23 cellular contexts compared by ENCODE assay signal in genomic region chr12:76480800-76481199, GRCh38.
DNase-seq lines count a peak whose midpoint lies in the region; ATAC-seq and TF ChIP-seq lines count a peak whose summit lies in the region.
"Had no signal": no experiment of that assay in that cellular context is flagged by ENCODE, and none has a peak within 500 bp of the region (broad histone marks: within the 10 kb centered on the region; RNA-seq: fewer than 3 reads in every experiment).

No MANE protein-coding gene starts in this region.

- H4K20me1 ChIP-seq in OCI-LY3 (ENCODE audit: insufficient read depth, low read length) = no peaks in the 10 kb centered on the region

- intact Hi-C loops in activated CD8-positive, alpha-beta T cell treated with anti-CD3 and anti-CD28 coated beads for 36 hours (cut with micrococcal nuclease) = no loop called here
- intact Hi-C loops in activated B cell treated with CpG ODN at 0.5 μM for 24 hours (cut with micrococcal nuclease) = no loop called here

- CTCF ChIA-PET in activated CD8-positive, alpha-beta T cell treated with anti-CD3 and anti-CD28 coated beads for 36 hours (lab: Charles Lee) = interaction anchor here (2.2 kb wide), 1 partner anchor 15 kb away, joined by 5 read pairs; no protein-coding TSS in a partner anchor
- CTCF ChIA-PET in activated CD8-positive, alpha-beta T cell treated with anti-CD3 and anti-CD28 coated beads, Interleukin-2, amount 10 ng/mL, durations not matched to agents 7 days and 5 days (lab: Charles Lee) = interaction anchor here (1.0 kb wide), 1 partner anchor 106 kb away, joined by 3 read pairs; no protein-coding TSS in a partner anchor
- CTCF ChIA-PET in activated B cell treated with CpG ODN at 0.5 μM for 24 hours (lab: Charles Lee) = no interaction called here

- DNase-seq in activated CD8-positive, alpha-beta T cell treated with anti-CD3 and anti-CD28 coated beads for 36 hours = no peak
- DNase-seq in activated CD8-positive, alpha-beta T cell treated with anti-CD3 and anti-CD28 coated beads, Interleukin-2, amount 10 ng/mL, durations not matched to agents 7 days and 5 days = no peak
- DNase-seq in activated B cell treated with CpG ODN at 0.5 μM for 24 hours (no peak), nephron progenitor cell (no peak), cerebellar cortex (ENCODE audit: low spot score) (no peak), mesenteric fat pad (ENCODE audit: low spot score) (no peak)
- DNase-seq: activated CD4-positive, alpha-beta memory T cell treated with anti-CD3 and anti-CD28 coated beads, Interleukin-2, amount 10 ng/mL, durations not matched to agents 7 days and 5 days; activated naive CD4-positive, alpha-beta T cell; central memory CD4-positive, alpha-beta T cell; dorsolateral prefrontal cortex; GOT3; IMR-90; left lung; NCI-H345; pancreas; right lobe of liver; upper lobe of left lung had no signal

- H3K36me3 ChIP-seq in OCI-LY3 (replicated peaks; ENCODE audit: low read depth, low read length) = peaks cover 4% of the 10 kb centered on the region
- H3K36me3 ChIP-seq: pancreas, right lobe of liver had no signal

- peaks cover 12% of the 10 kb centered on the region for H3K4me1 ChIP-seq in OCI-LY3 (ENCODE audit: low read length)
- H3K4me1 ChIP-seq: left lung, pancreas, upper lobe of left lung had no signal

- peak overlapping the region; percentile 48 for H3K27ac Mint-ChIP-seq in activated CD8-positive, alpha-beta T cell treated with anti-CD3 and anti-CD28 coated beads for 36 hours
- H3K27ac Mint-ChIP-seq in activated CD8-positive, alpha-beta T cell treated with anti-CD3 and anti-CD28 coated beads, Interleukin-2, amount 10 ng/mL, durations not matched to agents 7 days and 5 days = no peak overlapping the region
- H3K27ac Mint-ChIP-seq in activated B cell treated with CpG ODN at 0.5 μM for 24 hours (peak overlapping the region; percentile 32), nephron progenitor cell (peak overlapping the region; percentile 24)
- H3K27ac Mint-ChIP-seq: activated CD4-positive, alpha-beta memory T cell treated with anti-CD3 and anti-CD28 coated beads, Interleukin-2, amount 10 ng/mL, durations not matched to agents 7 days and 5 days; nephron; T-helper 2 cell treated with Interferon-gamma antibody and Interleukin-4, amounts not matched to agents 5 μg/mL and 100 μg/mL, for 36 hours had no signal

- no peaks in the 10 kb centered on the region for H3K27me3 ChIP-seq in OCI-LY3 (ENCODE audit: low read depth, low read length)
- H3K27me3 ChIP-seq: dorsolateral prefrontal cortex, left lung, pancreas, right lobe of liver, upper lobe of left lung had no signal

- no peak overlapping the region for H3K9ac ChIP-seq in OCI-LY3 (ENCODE audit: low read length)

- peak overlapping the region; percentile 40; the same call in 1 of the 2 replicates for H3K4me2 ChIP-seq in OCI-LY3 (ENCODE audit: low read length)

- peak overlapping the region; percentile 31; the same call in 1 of the 2 replicates for H3K27ac ChIP-seq in OCI-LY3 (ENCODE audit: low read length)
- H3K27ac ChIP-seq: HL-60, left lung, pancreas, right lobe of liver, upper lobe of left lung had no signal

- POLR2A ChIA-PET in activated CD8-positive, alpha-beta T cell treated with anti-CD3 and anti-CD28 coated beads for 36 hours (lab: Charles Lee) = no interaction called here
- POLR2A ChIA-PET in activated CD8-positive, alpha-beta T cell treated with anti-CD3 and anti-CD28 coated beads, Interleukin-2, amount 10 ng/mL, durations not matched to agents 7 days and 5 days (lab: Charles Lee) = no interaction called here
- POLR2A ChIA-PET in activated B cell treated with CpG ODN at 0.5 μM for 24 hours (lab: Charles Lee) = no interaction called here

- H3K79me2 ChIP-seq in OCI-LY3 (ENCODE audit: low read length) = no peaks in the 10 kb centered on the region

- H3K4me1 Mint-ChIP-seq in activated CD8-positive, alpha-beta T cell treated with anti-CD3 and anti-CD28 coated beads for 36 hours (ENCODE audit: low read depth) = peaks cover 4% of the 10 kb centered on the region
- peaks cover 14% of the 10 kb centered on the region for H3K4me1 Mint-ChIP-seq in activated CD8-positive, alpha-beta T cell treated with anti-CD3 and anti-CD28 coated beads, Interleukin-2, amount 10 ng/mL, durations not matched to agents 7 days and 5 days (ENCODE audit: low read depth)
- H3K4me1 Mint-ChIP-seq in activated B cell treated with CpG ODN at 0.5 μM for 24 hours = peaks cover 4% of the 10 kb centered on the region
- no peaks in the 10 kb centered on the region for H3K4me1 Mint-ChIP-seq in nephron progenitor cell

- H3K27me3 Mint-ChIP-seq in activated CD8-positive, alpha-beta T cell treated with anti-CD3 and anti-CD28 coated beads for 36 hours = no peaks in the 10 kb centered on the region
- no peaks in the 10 kb centered on the region for H3K27me3 Mint-ChIP-seq in activated CD8-positive, alpha-beta T cell treated with anti-CD3 and anti-CD28 coated beads, Interleukin-2, amount 10 ng/mL, durations not matched to agents 7 days and 5 days (ENCODE audit: low read depth)
- H3K27me3 Mint-ChIP-seq in activated B cell treated with CpG ODN at 0.5 μM for 24 hours = no peaks in the 10 kb centered on the region
- no peaks in the 10 kb centered on the region for H3K27me3 Mint-ChIP-seq in nephron progenitor cell (ENCODE audit: low read depth, poor library complexity)
- H3K27me3 Mint-ChIP-seq: activated CD4-positive, alpha-beta memory T cell treated with anti-CD3 and anti-CD28 coated beads, Interleukin-2, amount 10 ng/mL, durations not matched to agents 7 days and 5 days had no signal

- H3K9me3 ChIP-seq in OCI-LY3 (ENCODE audit: insufficient read depth, low read length) = no peaks in the 10 kb centered on the region
- H3K9me3 ChIP-seq: left lung, pancreas, right lobe of liver, upper lobe of left lung had no signal

- no peak for TF ChIP-seq CTCF in activated CD8-positive, alpha-beta T cell treated with anti-CD3 and anti-CD28 coated beads for 36 hours (IDR thresholded peaks at IDR 0.05)
- no peak for TF ChIP-seq CTCF in OCI-LY3 (IDR thresholded peaks at IDR 0.05; ENCODE audit: low read depth, low read length)
- TF ChIP-seq CTCF in activated B cell treated with CpG ODN at 0.5 μM for 24 hours (IDR thresholded peaks at IDR 0.05) = no peak
- no peak for TF ChIP-seq CTCF in nephron progenitor cell (IDR thresholded peaks at IDR 0.05)

- no peaks in the 10 kb centered on the region for H3K9me3 Mint-ChIP-seq in activated CD8-positive, alpha-beta T cell treated with anti-CD3 and anti-CD28 coated beads for 36 hours
- no peaks in the 10 kb centered on the region for H3K9me3 Mint-ChIP-seq in activated CD8-positive, alpha-beta T cell treated with anti-CD3 and anti-CD28 coated beads, Interleukin-2, amount 10 ng/mL, durations not matched to agents 7 days and 5 days (ENCODE audit: insufficient read depth)
- H3K9me3 Mint-ChIP-seq in activated B cell treated with CpG ODN at 0.5 μM for 24 hours (no peaks in the 10 kb centered on the region), nephron progenitor cell (peaks cover 4% of the 10 kb centered on the region)
- H3K9me3 Mint-ChIP-seq: activated CD4-positive, alpha-beta memory T cell treated with anti-CD3 and anti-CD28 coated beads, Interleukin-2, amount 10 ng/mL, durations not matched to agents 7 days and 5 days; nephron; T-helper 2 cell treated with Interferon-gamma antibody and Interleukin-4, amounts not matched to agents 5 μg/mL and 100 μg/mL, for 36 hours had no signal

- no peak for ATAC-seq in activated CD8-positive, alpha-beta T cell treated with anti-CD3 and anti-CD28 coated beads for 36 hours
- ATAC-seq in activated CD8-positive, alpha-beta T cell treated with anti-CD3 and anti-CD28 coated beads, Interleukin-2, amount 10 ng/mL, durations not matched to agents 7 days and 5 days = no peak
- ATAC-seq in activated B cell treated with CpG ODN at 0.5 μM for 24 hours (ENCODE audit: low read depth) (peak; percentile 47), HG02973 (IDR thresholded peaks at IDR 0.05; ENCODE audit: unreplicated experiment) (no peak)
- ATAC-seq: activated CD4-positive, CD25-positive, alpha-beta regulatory T cell treated with anti-CD3 and anti-CD28 coated beads, Interleukin-2, amount 50 U/mL, for 24 hours; left lung; pancreas; right lobe of liver had no signal

- no peak overlapping the region for H3K4me3 Mint-ChIP-seq in activated CD8-positive, alpha-beta T cell treated with anti-CD3 and anti-CD28 coated beads for 36 hours
- no peak overlapping the region for H3K4me3 Mint-ChIP-seq in activated CD8-positive, alpha-beta T cell treated with anti-CD3 and anti-CD28 coated beads, Interleukin-2, amount 10 ng/mL, durations not matched to agents 7 days and 5 days
- H3K4me3 Mint-ChIP-seq in activated B cell treated with CpG ODN at 0.5 μM for 24 hours (no peak overlapping the region), nephron progenitor cell (no peak overlapping the region)
- H3K4me3 Mint-ChIP-seq: activated CD4-positive, alpha-beta memory T cell treated with anti-CD3 and anti-CD28 coated beads, Interleukin-2, amount 10 ng/mL, durations not matched to agents 7 days and 5 days; nephron; T-helper 2 cell treated with Interferon-gamma antibody and Interleukin-4, amounts not matched to agents 5 μg/mL and 100 μg/mL, for 36 hours had no signal

- no peak overlapping the region for H2AFZ ChIP-seq in OCI-LY3 (ENCODE audit: low read depth, low read length)

- H3K4me3 ChIP-seq in OCI-LY3 (ENCODE audit: low read length) = no peak overlapping the region
- H3K4me3 ChIP-seq: dorsolateral prefrontal cortex, left lung, pancreas, right lobe of liver, upper lobe of left lung had no signal

- peaks cover 20% of the 10 kb centered on the region for H3K36me3 Mint-ChIP-seq in activated CD8-positive, alpha-beta T cell treated with anti-CD3 and anti-CD28 coated beads for 36 hours (ENCODE audit: low read depth)
- peaks cover 23% of the 10 kb centered on the region for H3K36me3 Mint-ChIP-seq in activated CD8-positive, alpha-beta T cell treated with anti-CD3 and anti-CD28 coated beads, Interleukin-2, amount 10 ng/mL, durations not matched to agents 7 days and 5 days (ENCODE audit: low read depth)
- peaks cover 29% of the 10 kb centered on the region for H3K36me3 Mint-ChIP-seq in activated B cell treated with CpG ODN at 0.5 μM for 24 hours (ENCODE audit: low read depth)
- peaks cover 43% of the 10 kb centered on the region for H3K36me3 Mint-ChIP-seq in nephron progenitor cell (ENCODE audit: low read depth)
